In the genomic region with DNA sequence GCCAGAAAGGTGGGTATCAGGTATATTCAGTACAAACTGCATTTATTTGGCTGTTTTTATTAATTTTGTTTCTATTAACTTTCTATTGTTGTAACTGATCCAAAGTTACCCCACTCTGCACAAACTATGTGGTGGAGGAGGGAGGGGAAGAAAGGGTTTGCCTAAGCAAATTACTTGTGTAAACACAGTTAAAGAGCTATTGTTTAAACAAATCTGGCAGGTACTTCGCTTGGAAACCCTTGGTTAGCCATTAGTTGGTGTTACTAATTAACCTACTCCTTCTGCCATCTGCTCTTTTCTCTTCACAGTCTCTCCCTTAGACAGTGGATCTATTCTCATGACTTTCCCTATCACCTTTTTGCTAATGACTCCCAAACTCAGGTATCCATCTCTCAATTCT, we compare ENCODE assay signal across 11 cellular contexts.
A peak's percentile ranks its signal among the peaks of the same experiment; 100 is the strongest.
DNase-seq lines count a peak whose midpoint lies in the region; ATAC-seq and TF ChIP-seq lines count a peak whose summit lies in the region.
"Had no signal": no experiment of that assay in that cellular context is flagged by ENCODE, and none has a peak within 500 bp of the region (broad histone marks: within the 10 kb centered on the region; RNA-seq: fewer than 3 reads in every experiment).

No MANE protein-coding gene starts in this region.

- in situ Hi-C loops in Caki2 (cut with HindIII; ENCODE audit: low pct_unique_long_range_greater_than_20kb, low sequenced_read_pairs): no loop called here

- no peak overlapping the region for H3K4me3 ChIP-seq in Peyer's patch

- H3K27me3 ChIP-seq in Peyer's patch: no peaks in the 10 kb centered on the region

- ATAC-seq in GM21737 (IDR thresholded peaks at IDR 0.05; ENCODE audit: unreplicated experiment) (peak; percentile 87), HG03039 (IDR thresholded peaks at IDR 0.05; ENCODE audit: unreplicated experiment) (no peak), left cardiac atrium (no peak), SK-N-SH treated with all-trans-retinoic acid at 6 μM for 48 hours (no peak)
- ATAC-seq: stimulated activated effector memory CD8-positive, alpha-beta T cell treated with anti-CD3 and anti-CD28 coated beads, Interleukin-12 subunit alpha, Interleukin-12 subunit beta, amount 100 ng/mL, for 72 hours had no signal

- DNase-seq in Caki2 (ENCODE audit: low read depth) (peak; percentile 65), NCI-H1417 (lab: John Stamatoyannopoulos, UW) (peak in 2 of 3 experiments; percentile 14 to 77), kidney glomerular epithelial cell (lab: John Stamatoyannopoulos, UW) (peak; percentile 81), left cardiac atrium (no peak), Peyer's patch (no peak)
- DNase-seq: activated CD4-positive, alpha-beta T cell treated with anti-CD3 and anti-CD28 coated beads, Interleukin-2, amount 50 U/mL, for 1 hour; NCI-H1092 treated with DMSO at 0.1 percent for 48 hours had no signal

- H3K27ac ChIP-seq in Peyer's patch: no peak overlapping the region

- peaks cover 0 to 5% (median 0%) of the 10 kb centered on the region in 4 donors for H3K4me1 ChIP-seq in Peyer's patch

- TF ChIP-seq POLR2A in Peyer's patch (IDR thresholded peaks at IDR 0.05): no peak

- intact Hi-C loops in left cardiac atrium (cut with DNase I): no loop called here

- no peak for TF ChIP-seq CTCF in Peyer's patch (IDR thresholded peaks at IDR 0.05)

- H3K36me3 ChIP-seq in Peyer's patch: no peaks in the 10 kb centered on the region

- no peaks in the 10 kb centered on the region for H3K9me3 ChIP-seq in Peyer's patch

TF ChIP-seq in SK-N-SH treated with all-trans-retinoic acid at 6 μM for 48 hours, 23 proteins besides CTCF, POLR2A, EP300 and RAD21:
- no peak for TF ChIP-seq ESRRG (CRISPR knock-in tag; IDR thresholded peaks at IDR 0.05)
- TF ChIP-seq RARB (CRISPR knock-in tag; IDR thresholded peaks at IDR 0.05): no peak
- TF ChIP-seq CSDC2 (CRISPR knock-in tag; IDR thresholded peaks at IDR 0.05): no peak
- TF ChIP-seq PPARA (CRISPR knock-in tag; IDR thresholded peaks at IDR 0.05; ENCODE audit: borderline replicate concordance): no peak
- TF ChIP-seq ARNTL (CRISPR knock-in tag; IDR thresholded peaks at IDR 0.05; ENCODE audit: borderline replicate concordance, low read depth): no peak
- no peak for TF ChIP-seq SNAI2 (CRISPR knock-in tag; IDR thresholded peaks at IDR 0.05)
- no peak for TF ChIP-seq OSR1 (CRISPR knock-in tag; IDR thresholded peaks at IDR 0.05)

Comparison
In these comparisons a context has a peak if more than half of its experiments do, and no peak if none do; other contexts are left out.
1. DNase-seq: peak in Caki2 (single experiment), NCI-H1417 (2 of 3) and kidney glomerular epithelial cell (single experiment); none in left cardiac atrium (single experiment) and Peyer's patch (0 of 3).